Comparison of ENCODE assay signal across 12 cellular contexts in genomic region chr3:100006570-100007271, GRCh38.
A peak's percentile ranks its signal among the peaks of the same experiment; 100 is the strongest.
DNase-seq lines count a peak whose midpoint lies in the region; TF ChIP-seq lines count a peak whose summit lies in the region.
"Had no signal": no experiment of that assay in that cellular context is flagged by ENCODE, and none has a peak within 500 bp of the region (broad histone marks: within the 10 kb centered on the region; RNA-seq: fewer than 3 reads in every experiment).

No MANE protein-coding gene starts in this region.

- TF ChIP-seq CTCF in SK-N-SH (IDR thresholded peaks at IDR 0.05) = peak; percentile 49
- no peak for TF ChIP-seq CTCF in fibroblast of villous mesenchyme (IDR thresholded peaks at IDR 0.05; ENCODE audit: insufficient read depth, low read depth, low read length)
- peak; percentile 18 for TF ChIP-seq CTCF in retinal pigment epithelial cell (conservative IDR thresholded peaks at IDR 0.05; ENCODE audit: low read depth, low read length)

- H4K20me1 ChIP-seq in SK-N-SH (ENCODE audit: insufficient read depth) = no peaks in the 10 kb centered on the region

- H3K27me3 ChIP-seq in SK-N-SH (ENCODE audit: insufficient read depth) (no peaks in the 10 kb centered on the region), HAP-1 (ENCODE audit: low read depth) (no peaks in the 10 kb centered on the region)
- H3K27me3 ChIP-seq: left lung had no signal

- peak overlapping the region; percentile 68; a peak in 3 of 4 replicates for H3K27ac ChIP-seq in SK-N-SH (ENCODE audit: low read depth in 2 of 2, low read length in 1 of 2)

- in situ Hi-C loops in HAP-1 (cut with MboI; ENCODE audit: low sequenced_read_pairs) = no loop called here

- DNase-seq in EL (peak; percentile 48), SK-N-SH (no peak), fibroblast of villous mesenchyme (ENCODE audit: low read depth) (peak; percentile 54), retinal pigment epithelial cell (ENCODE audit: low read depth) (no peak), NCI-H345 treated with DMSO at 0.1 percent for 48 hours (lab: John Stamatoyannopoulos, UW; ENCODE audit: unreplicated experiment) (no peak), NOMO-1 (lab: John Stamatoyannopoulos, UW; ENCODE audit: unreplicated experiment in 2 of 2) (no peak), SHP77 (lab: John Stamatoyannopoulos, UW) (no peak), HAP-1 (ENCODE audit: low spot score in 2 of 2) (no peak)
- DNase-seq: activated CD4-positive, CD25-positive, alpha-beta regulatory T cell treated with anti-CD3 and anti-CD28 coated beads, Interleukin-2, amount 50 U/mL, for 72 hours; activated naive CD4-positive, alpha-beta T cell treated with Interleukin-2 at 50 U/mL for 16 hours; left lung; MV-4-11 had no signal

- H3K9me2 ChIP-seq in SK-N-SH = no peaks in the 10 kb centered on the region

- CTCF ChIA-PET in SK-N-SH (lab: Yijun Ruan, JAX) = interaction anchor here (0.9 to 1.1 kb wide), 2 partner anchors 13 to 164 kb away, joined by 4 read pairs; no protein-coding TSS in a partner anchor

- no peaks in the 10 kb centered on the region for H3K79me2 ChIP-seq in SK-N-SH (ENCODE audit: insufficient read depth)

- no peaks in the 10 kb centered on the region for H3K9me3 ChIP-seq in SK-N-SH
- no peaks in the 10 kb centered on the region for H3K9me3 ChIP-seq in HAP-1
- H3K9me3 ChIP-seq: left lung had no signal

- H3K9ac ChIP-seq in SK-N-SH = peak overlapping the region; percentile 24; the same call in 1 of the 2 replicates

- H3K4me1 ChIP-seq in SK-N-SH (ENCODE audit: control insufficient read depth in 1 of 2, insufficient read depth in 2 of 2, low read depth in 1 of 2, low read length in 1 of 2) = peaks cover 7 to 37% of the 10 kb centered on the region in 2 experiments
- H3K4me1 ChIP-seq in HAP-1 = peaks cover 23% of the 10 kb centered on the region

- H3K4me2 ChIP-seq in SK-N-SH = peak overlapping the region; percentile 53; the same call in 1 of the 2 replicates

- peak; percentile 35; the same call in 1 of the 2 replicates for TF ChIP-seq RAD21 in SK-N-SH (IDR thresholded peaks at IDR 0.05; ENCODE audit: low read length)

- H3K4me3 ChIP-seq in SK-N-SH (ENCODE audit: low read depth in 2 of 2, low read length in 1 of 2) = no peak overlapping the region
- H3K4me3 ChIP-seq in fibroblast of villous mesenchyme (ENCODE audit: low read depth, low read length) = no peak overlapping the region
- H3K4me3 ChIP-seq in retinal pigment epithelial cell (ENCODE audit: low read length) = no peak overlapping the region
- H3K4me3 ChIP-seq in HAP-1 = no peak overlapping the region
- H3K4me3 ChIP-seq: left lung had no signal

- WGBS in SK-N-SH (ENCODE audit: low lambda C conversion rate) = 49% methylated on average over 2 of the region's 2 CpGs

- peak; percentile 27 to 64; a peak in 1 of 4 replicates for TF ChIP-seq EP300 in SK-N-SH (IDR thresholded peaks at IDR 0.05; ENCODE audit: borderline replicate concordance in 1 of 2, low read depth in 1 of 2, low read length in 1 of 2)

- POLR2A ChIA-PET in SK-N-SH (lab: Yijun Ruan, JAX) = no interaction called here

- H2AFZ ChIP-seq in SK-N-SH (ENCODE audit: low read depth) = no peak overlapping the region

- H3K36me3 ChIP-seq in SK-N-SH (replicated peaks in 1 of 2; ENCODE audit: control insufficient read depth in 1 of 2, insufficient read depth in 2 of 2, low read length in 1 of 2) (no peaks in the 10 kb centered on the region), HAP-1 (replicated peaks) (no peaks in the 10 kb centered on the region)
- H3K36me3 ChIP-seq: left lung had no signal

- peaks cover 30% of the 10 kb centered on the region for H3F3A ChIP-seq in SK-N-SH (replicated peaks; ENCODE audit: insufficient read depth)

TF ChIP-seq in SK-N-SH, 30 proteins besides CTCF, POLR2A, EP300 and RAD21 (continues in another document):
- TF ChIP-seq SMC3 (IDR thresholded peaks at IDR 0.05; ENCODE audit: low read depth, low read length) (0 out of 2 replicates have a peak, but pooled peaks have one; percentile 6), USF1 (IDR thresholded peaks at IDR 0.05; ENCODE audit: borderline replicate concordance, low read depth) (no peak), FOXJ3 (CRISPR knock-in tag; IDR thresholded peaks at IDR 0.05) (no peak), EZH2phosphoT487 (IDR thresholded peaks at IDR 0.05; ENCODE audit: borderline replicate concordance, low read depth) (no peak), RXRA (IDR thresholded peaks at IDR 0.05; ENCODE audit: borderline replicate concordance, low read depth) (no peak), GATA2 (CRISPR knock-in tag; IDR thresholded peaks at IDR 0.05) (no peak), RFX5 (IDR thresholded peaks at IDR 0.05; ENCODE audit: low read length) (no peak), FOXM1 (IDR thresholded peaks at IDR 0.05; ENCODE audit: low read depth) (no peak), ELF1 (IDR thresholded peaks at IDR 0.05) (no peak), NFIC (IDR thresholded peaks at IDR 0.05; ENCODE audit: borderline replicate concordance) (peak; percentile 86), MXI1 (IDR thresholded peaks at IDR 0.05; ENCODE audit: low read depth, low read length) (no peak), TEAD4 (IDR thresholded peaks at IDR 0.05; ENCODE audit: borderline replicate concordance, insufficient read depth) (no peak), RCOR1 (IDR thresholded peaks at IDR 0.05; ENCODE audit: low read length) (0 out of 2 replicates have a peak, but pooled peaks have one; percentile 19), SIN3A (IDR thresholded peaks at IDR 0.05; ENCODE audit: borderline replicate concordance, low read depth, low read length) (no peak), USF2 (IDR thresholded peaks at IDR 0.05; ENCODE audit: borderline replicate concordance, low read depth, low read length) (no peak), IRF3 (IDR thresholded peaks at IDR 0.05; ENCODE audit: low read depth, low read length) (no peak)
- TF ChIP-seq, protein P1, sequence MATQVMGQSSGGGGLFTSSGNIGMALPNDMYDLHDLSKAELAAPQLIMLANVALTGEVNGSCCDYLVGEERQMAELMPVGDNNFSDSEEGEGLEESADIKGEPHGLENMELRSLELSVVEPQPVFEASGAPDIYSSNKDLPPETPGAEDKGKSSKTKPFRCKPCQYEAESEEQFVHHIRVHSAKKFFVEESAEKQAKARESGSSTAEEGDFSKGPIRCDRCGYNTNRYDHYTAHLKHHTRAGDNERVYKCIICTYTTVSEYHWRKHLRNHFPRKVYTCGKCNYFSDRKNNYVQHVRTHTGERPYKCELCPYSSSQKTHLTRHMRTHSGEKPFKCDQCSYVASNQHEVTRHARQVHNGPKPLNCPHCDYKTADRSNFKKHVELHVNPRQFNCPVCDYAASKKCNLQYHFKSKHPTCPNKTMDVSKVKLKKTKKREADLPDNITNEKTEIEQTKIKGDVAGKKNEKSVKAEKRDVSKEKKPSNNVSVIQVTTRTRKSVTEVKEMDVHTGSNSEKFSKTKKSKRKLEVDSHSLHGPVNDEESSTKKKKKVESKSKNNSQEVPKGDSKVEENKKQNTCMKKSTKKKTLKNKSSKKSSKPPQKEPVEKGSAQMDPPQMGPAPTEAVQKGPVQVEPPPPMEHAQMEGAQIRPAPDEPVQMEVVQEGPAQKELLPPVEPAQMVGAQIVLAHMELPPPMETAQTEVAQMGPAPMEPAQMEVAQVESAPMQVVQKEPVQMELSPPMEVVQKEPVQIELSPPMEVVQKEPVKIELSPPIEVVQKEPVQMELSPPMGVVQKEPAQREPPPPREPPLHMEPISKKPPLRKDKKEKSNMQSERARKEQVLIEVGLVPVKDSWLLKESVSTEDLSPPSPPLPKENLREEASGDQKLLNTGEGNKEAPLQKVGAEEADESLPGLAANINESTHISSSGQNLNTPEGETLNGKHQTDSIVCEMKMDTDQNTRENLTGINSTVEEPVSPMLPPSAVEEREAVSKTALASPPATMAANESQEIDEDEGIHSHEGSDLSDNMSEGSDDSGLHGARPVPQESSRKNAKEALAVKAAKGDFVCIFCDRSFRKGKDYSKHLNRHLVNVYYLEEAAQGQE (IDR thresholded peaks at IDR 0.05; ENCODE audit: low read depth, low read length) = no peak
- TF ChIP-seq, protein P2, sequence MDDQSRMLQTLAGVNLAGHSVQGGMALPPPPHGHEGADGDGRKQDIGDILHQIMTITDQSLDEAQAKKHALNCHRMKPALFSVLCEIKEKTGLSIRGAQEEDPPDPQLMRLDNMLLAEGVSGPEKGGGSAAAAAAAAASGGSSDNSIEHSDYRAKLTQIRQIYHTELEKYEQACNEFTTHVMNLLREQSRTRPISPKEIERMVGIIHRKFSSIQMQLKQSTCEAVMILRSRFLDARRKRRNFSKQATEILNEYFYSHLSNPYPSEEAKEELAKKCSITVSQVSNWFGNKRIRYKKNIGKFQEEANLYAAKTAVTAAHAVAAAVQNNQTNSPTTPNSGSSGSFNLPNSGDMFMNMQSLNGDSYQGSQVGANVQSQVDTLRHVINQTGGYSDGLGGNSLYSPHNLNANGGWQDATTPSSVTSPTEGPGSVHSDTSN (IDR thresholded peaks at IDR 0.05) = peak; percentile 69

Comparison
In these comparisons a context has a peak if more than half of its experiments do, and no peak if none do; other contexts are left out.
1. DNase-seq: peak in EL (single experiment) and fibroblast of villous mesenchyme (single experiment); none in SK-N-SH (single experiment), retinal pigment epithelial cell (single experiment), NCI-H345 treated with DMSO at 0.1 percent for 48 hours (single experiment), NOMO-1 (0 of 2), SHP77 (0 of 2) and HAP-1 (0 of 2).